Comparison of ENCODE assay signal across 12 cellular contexts in genomic region chr11:2586091-2586792, GRCh38.
A peak's percentile ranks its signal among the peaks of the same experiment; 100 is the strongest.
DNase-seq lines count a peak whose midpoint lies in the region; ATAC-seq and TF ChIP-seq lines count a peak whose summit lies in the region.
"Had no signal": no experiment of that assay in that cellular context is flagged by ENCODE, and none has a peak within 500 bp of the region (broad histone marks: within the 10 kb centered on the region; RNA-seq: fewer than 3 reads in every experiment).

No MANE protein-coding gene starts in this region.

- no peak for TF ChIP-seq CTCF in right atrium auricular region (IDR thresholded peaks at IDR 0.05)
- TF ChIP-seq CTCF in chondrocyte (IDR thresholded peaks at IDR 0.05) = no peak
- no peak for TF ChIP-seq CTCF in mesothelial cell of epicardium (IDR thresholded peaks at IDR 0.05; ENCODE audit: unreplicated experiment)

- ATAC-seq in Right ventricle myocardium superior (ENCODE audit: poor library complexity) (no peak), HG03565 (IDR thresholded peaks at IDR 0.05; ENCODE audit: unreplicated experiment) (no peak), HG03095 (IDR thresholded peaks at IDR 0.05; ENCODE audit: unreplicated experiment) (no peak)

- intact Hi-C loops in Right ventricle myocardium superior (cut with DNase I) = no loop called here

- H3K4me1 ChIP-seq in right atrium auricular region = no peaks in the 10 kb centered on the region

- no peaks in the 10 kb centered on the region for H3K27me3 ChIP-seq in right atrium auricular region

- H3K9me3 ChIP-seq in right atrium auricular region = no peaks in the 10 kb centered on the region

- H3K27ac Mint-ChIP-seq in chondrocyte (ENCODE audit: unreplicated experiment) (no peak overlapping the region), mesothelial cell of epicardium (no peak overlapping the region)

- peaks cover 6% of the 10 kb centered on the region for H3K4me1 Mint-ChIP-seq in chondrocyte (ENCODE audit: low read depth)
- H3K4me1 Mint-ChIP-seq in mesothelial cell of epicardium = peaks cover 5% of the 10 kb centered on the region

- H3K27ac ChIP-seq in right atrium auricular region = no peak overlapping the region
- H3K27ac ChIP-seq: VCaP had no signal

- H3K27me3 Mint-ChIP-seq in chondrocyte (ENCODE audit: low read depth) (peaks cover 7% of the 10 kb centered on the region), mesothelial cell of epicardium (ENCODE audit: low read depth) (peaks cover 10% of the 10 kb centered on the region)

- DNase-seq in Right ventricle myocardium superior (peak; percentile 24), right atrium auricular region (ENCODE audit: low spot score) (no peak), chondrocyte (ENCODE audit: low spot score) (peak; percentile 88), mesothelial cell of epicardium (ENCODE audit: low spot score in 2 of 2, unreplicated experiment in 2 of 2) (peak; percentile 17 to 37), ureter (ENCODE audit: low spot score) (peak; percentile 39), COLO668 (lab: John Stamatoyannopoulos, UW; ENCODE audit: unreplicated experiment) (no peak)
- DNase-seq: GOT3; NCI-H2171 treated with DMSO at 0.1 percent for 48 hours; stimulated activated naive CD4-positive, alpha-beta T cell had no signal

- H3K4me3 Mint-ChIP-seq in chondrocyte (ENCODE audit: unreplicated experiment) (no peak overlapping the region), mesothelial cell of epicardium (no peak overlapping the region)

- H3K36me3 Mint-ChIP-seq in chondrocyte (ENCODE audit: low read depth) (no peaks in the 10 kb centered on the region), mesothelial cell of epicardium (no peaks in the 10 kb centered on the region)

- no peaks in the 10 kb centered on the region for H3K9me3 Mint-ChIP-seq in chondrocyte (ENCODE audit: low read depth)
- no peaks in the 10 kb centered on the region for H3K9me3 Mint-ChIP-seq in mesothelial cell of epicardium

- no peak overlapping the region for H3K4me3 ChIP-seq in right atrium auricular region

- no peaks in the 10 kb centered on the region for H3K36me3 ChIP-seq in right atrium auricular region

Comparison
In these comparisons a context has a peak if more than half of its experiments do, and no peak if none do; other contexts are left out.
1. DNase-seq: peak in Right ventricle myocardium superior (single experiment), chondrocyte (single experiment), mesothelial cell of epicardium (2 of 2) and ureter (single experiment); none in right atrium auricular region (single experiment) and COLO668 (single experiment).